ENCODE assay signal across 1 cellular context in the genomic region with DNA sequence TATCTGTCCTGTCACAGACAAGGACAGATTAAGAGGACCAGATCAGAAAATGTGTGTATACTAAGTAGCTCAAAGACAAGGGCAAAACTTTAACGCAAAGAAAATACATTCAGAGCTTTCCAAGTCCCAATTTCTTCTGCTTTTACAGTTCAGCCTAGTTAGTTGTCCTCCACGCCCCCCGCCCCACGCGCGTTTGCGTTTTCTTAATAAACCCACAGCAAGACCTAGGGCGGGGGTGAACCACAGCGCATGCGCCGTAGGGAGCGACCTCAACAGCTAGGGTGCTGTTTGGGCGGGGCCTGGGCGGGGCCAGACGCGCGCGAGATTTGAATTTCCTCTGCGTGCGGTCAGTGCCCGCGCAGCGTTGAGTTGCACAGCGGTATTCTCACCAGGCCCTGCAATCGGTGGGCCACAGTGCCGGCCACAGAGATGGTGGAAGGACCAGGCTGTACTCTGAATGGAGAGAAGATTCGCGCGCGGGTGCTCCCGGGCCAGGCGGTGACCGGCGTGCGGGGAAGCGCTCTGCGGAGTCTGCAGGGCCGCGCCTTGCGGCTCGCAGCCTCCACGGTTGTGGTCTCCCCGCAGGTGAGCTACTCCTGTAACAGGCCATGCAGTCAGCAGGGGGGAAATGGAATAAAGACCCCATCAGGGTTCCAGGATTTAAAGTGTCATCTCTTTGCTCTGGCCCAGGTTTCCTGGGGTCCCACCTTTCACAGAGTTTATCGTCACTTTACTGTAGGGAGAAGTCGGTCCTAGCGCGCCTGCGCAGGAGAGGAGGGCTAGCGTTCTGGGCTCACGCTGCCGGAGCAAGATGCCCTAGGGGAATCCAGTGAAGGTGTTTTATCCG.
A peak's percentile ranks its signal among the peaks of the same experiment; 100 is the strongest.
TF ChIP-seq lines count a peak whose summit lies in the region.

A gene with protein sequence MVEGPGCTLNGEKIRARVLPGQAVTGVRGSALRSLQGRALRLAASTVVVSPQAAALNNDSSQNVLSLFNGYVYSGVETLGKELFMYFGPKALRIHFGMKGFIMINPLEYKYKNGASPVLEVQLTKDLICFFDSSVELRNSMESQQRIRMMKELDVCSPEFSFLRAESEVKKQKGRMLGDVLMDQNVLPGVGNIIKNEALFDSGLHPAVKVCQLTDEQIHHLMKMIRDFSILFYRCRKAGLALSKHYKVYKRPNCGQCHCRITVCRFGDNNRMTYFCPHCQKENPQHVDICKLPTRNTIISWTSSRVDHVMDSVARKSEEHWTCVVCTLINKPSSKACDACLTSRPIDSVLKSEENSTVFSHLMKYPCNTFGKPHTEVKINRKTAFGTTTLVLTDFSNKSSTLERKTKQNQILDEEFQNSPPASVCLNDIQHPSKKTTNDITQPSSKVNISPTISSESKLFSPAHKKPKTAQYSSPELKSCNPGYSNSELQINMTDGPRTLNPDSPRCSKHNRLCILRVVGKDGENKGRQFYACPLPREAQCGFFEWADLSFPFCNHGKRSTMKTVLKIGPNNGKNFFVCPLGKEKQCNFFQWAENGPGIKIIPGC (plus strand): TSS at position 350 of the 847 bp plus-strand sequence. CDS start 80 bp downstream, at position 430.

TF ChIP-seq in HepG2, 621 proteins besides CTCF, POLR2A, EP300 and RAD21 (continued from another document and continues in another):
- peak; percentile 86 for TF ChIP-seq ZMYM4 (CRISPR knock-in tag; IDR thresholded peaks at IDR 0.05)
- peak; percentile 40; the same call in 1 of the 2 replicates for TF ChIP-seq PHF20 (CRISPR knock-in tag; IDR thresholded peaks at IDR 0.05)
- TF ChIP-seq, protein P1, sequence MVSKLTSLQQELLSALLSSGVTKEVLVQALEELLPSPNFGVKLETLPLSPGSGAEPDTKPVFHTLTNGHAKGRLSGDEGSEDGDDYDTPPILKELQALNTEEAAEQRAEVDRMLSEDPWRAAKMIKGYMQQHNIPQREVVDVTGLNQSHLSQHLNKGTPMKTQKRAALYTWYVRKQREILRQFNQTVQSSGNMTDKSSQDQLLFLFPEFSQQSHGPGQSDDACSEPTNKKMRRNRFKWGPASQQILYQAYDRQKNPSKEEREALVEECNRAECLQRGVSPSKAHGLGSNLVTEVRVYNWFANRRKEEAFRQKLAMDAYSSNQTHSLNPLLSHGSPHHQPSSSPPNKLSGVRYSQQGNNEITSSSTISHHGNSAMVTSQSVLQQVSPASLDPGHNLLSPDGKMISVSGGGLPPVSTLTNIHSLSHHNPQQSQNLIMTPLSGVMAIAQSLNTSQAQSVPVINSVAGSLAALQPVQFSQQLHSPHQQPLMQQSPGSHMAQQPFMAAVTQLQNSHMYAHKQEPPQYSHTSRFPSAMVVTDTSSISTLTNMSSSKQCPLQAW (CRISPR knock-in tag; IDR thresholded peaks at IDR 0.05): peak; percentile 39; the same call in 1 of the 2 replicates
- no peak for TF ChIP-seq NR3C1 (CRISPR knock-in tag; IDR thresholded peaks at IDR 0.05)
- no peak for TF ChIP-seq ZNF143 (CRISPR knock-in tag; IDR thresholded peaks at IDR 0.05)
- TF ChIP-seq CENPT (CRISPR knock-in tag; IDR thresholded peaks at IDR 0.05; ENCODE audit: low read depth): no peak
- peak; percentile 63; the same call in 1 of the 2 replicates for TF ChIP-seq SNAI1 (CRISPR knock-in tag; IDR thresholded peaks at IDR 0.05; ENCODE audit: borderline replicate concordance)
- TF ChIP-seq FOXK1 (CRISPR knock-in tag; IDR thresholded peaks at IDR 0.05; ENCODE audit: borderline replicate concordance, low read depth): peak; percentile 62; the same call in 1 of the 2 replicates
- TF ChIP-seq, protein P2, sequence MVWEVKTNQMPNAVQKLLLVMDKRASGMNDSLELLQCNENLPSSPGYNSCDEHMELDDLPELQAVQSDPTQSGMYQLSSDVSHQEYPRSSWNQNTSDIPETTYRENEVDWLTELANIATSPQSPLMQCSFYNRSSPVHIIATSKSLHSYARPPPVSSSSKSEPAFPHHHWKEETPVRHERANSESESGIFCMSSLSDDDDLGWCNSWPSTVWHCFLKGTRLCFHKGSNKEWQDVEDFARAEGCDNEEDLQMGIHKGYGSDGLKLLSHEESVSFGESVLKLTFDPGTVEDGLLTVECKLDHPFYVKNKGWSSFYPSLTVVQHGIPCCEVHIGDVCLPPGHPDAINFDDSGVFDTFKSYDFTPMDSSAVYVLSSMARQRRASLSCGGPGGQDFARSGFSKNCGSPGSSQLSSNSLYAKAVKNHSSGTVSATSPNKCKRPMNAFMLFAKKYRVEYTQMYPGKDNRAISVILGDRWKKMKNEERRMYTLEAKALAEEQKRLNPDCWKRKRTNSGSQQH (CRISPR knock-in tag; IDR thresholded peaks at IDR 0.05; ENCODE audit: low read depth): peak; percentile 97
- TF ChIP-seq ETV5 (CRISPR knock-in tag; IDR thresholded peaks at IDR 0.05; ENCODE audit: borderline replicate concordance): no peak
- TF ChIP-seq SP140L (CRISPR knock-in tag; IDR thresholded peaks at IDR 0.05; ENCODE audit: borderline replicate concordance): 0 out of 2 replicates have a peak, but pooled peaks have one; percentile 5
- peak; percentile 80; the same call in 1 of the 2 replicates for TF ChIP-seq ZNF558 (CRISPR knock-in tag; IDR thresholded peaks at IDR 0.05; ENCODE audit: borderline replicate concordance)
- no peak for TF ChIP-seq ZNF34 (CRISPR knock-in tag; IDR thresholded peaks at IDR 0.05; ENCODE audit: borderline replicate concordance)
- 0 out of 2 replicates have a peak, but pooled peaks have one; percentile 88 for TF ChIP-seq ZNF567 (CRISPR knock-in tag; IDR thresholded peaks at IDR 0.05; ENCODE audit: borderline replicate concordance)
- no peak for TF ChIP-seq ZNF282 (IDR thresholded peaks at IDR 0.05; ENCODE audit: partially characterized antibody)
- TF ChIP-seq REPIN1 (CRISPR knock-in tag; IDR thresholded peaks at IDR 0.05; ENCODE audit: borderline replicate concordance, low read depth): peak; percentile 59; the same call in 1 of the 2 replicates
- TF ChIP-seq ZNF569 (CRISPR knock-in tag; IDR thresholded peaks at IDR 0.05; ENCODE audit: borderline replicate concordance): peak; percentile 58; the same call in 1 of the 2 replicates
- TF ChIP-seq, protein P3, sequence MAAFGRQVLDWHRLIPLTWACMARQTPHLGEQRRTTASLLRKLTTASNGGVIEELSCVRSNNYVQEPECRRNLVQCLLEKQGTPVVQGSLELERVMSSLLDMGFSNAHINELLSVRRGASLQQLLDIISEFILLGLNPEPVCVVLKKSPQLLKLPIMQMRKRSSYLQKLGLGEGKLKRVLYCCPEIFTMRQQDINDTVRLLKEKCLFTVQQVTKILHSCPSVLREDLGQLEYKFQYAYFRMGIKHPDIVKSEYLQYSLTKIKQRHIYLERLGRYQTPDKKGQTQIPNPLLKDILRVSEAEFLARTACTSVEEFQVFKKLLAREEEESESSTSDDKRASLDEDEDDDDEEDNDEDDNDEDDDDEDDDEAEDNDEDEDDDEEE (CRISPR knock-in tag; IDR thresholded peaks at IDR 0.05): 0 out of 2 replicates have a peak, but pooled peaks have one; percentile 38
- TF ChIP-seq, protein P4, sequence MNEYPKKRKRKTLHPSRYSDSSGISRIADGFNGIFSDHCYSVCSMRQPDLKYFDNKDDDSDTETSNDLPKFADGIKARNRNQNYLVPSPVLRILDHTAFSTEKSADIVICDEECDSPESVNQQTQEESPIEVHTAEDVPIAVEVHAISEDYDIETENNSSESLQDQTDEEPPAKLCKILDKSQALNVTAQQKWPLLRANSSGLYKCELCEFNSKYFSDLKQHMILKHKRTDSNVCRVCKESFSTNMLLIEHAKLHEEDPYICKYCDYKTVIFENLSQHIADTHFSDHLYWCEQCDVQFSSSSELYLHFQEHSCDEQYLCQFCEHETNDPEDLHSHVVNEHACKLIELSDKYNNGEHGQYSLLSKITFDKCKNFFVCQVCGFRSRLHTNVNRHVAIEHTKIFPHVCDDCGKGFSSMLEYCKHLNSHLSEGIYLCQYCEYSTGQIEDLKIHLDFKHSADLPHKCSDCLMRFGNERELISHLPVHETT (CRISPR knock-in tag; conservative IDR thresholded peaks at IDR 0.05): 0 out of 2 replicates have a peak, but pooled peaks have one; percentile 58
- TF ChIP-seq SALL1 (CRISPR knock-in tag; IDR thresholded peaks at IDR 0.05): peak; percentile 71
- TF ChIP-seq ZMYM2 (CRISPR knock-in tag; IDR thresholded peaks at IDR 0.05): 0 out of 2 replicates have a peak, but pooled peaks have one; percentile 13
- no peak for TF ChIP-seq ZFP36 (IDR thresholded peaks at IDR 0.05; ENCODE audit: borderline replicate concordance, low read depth, low read length, partially characterized antibody)
- no peak for TF ChIP-seq ZNF775 (CRISPR knock-in tag; IDR thresholded peaks at IDR 0.05; ENCODE audit: borderline replicate concordance)
- TF ChIP-seq, protein P5, sequence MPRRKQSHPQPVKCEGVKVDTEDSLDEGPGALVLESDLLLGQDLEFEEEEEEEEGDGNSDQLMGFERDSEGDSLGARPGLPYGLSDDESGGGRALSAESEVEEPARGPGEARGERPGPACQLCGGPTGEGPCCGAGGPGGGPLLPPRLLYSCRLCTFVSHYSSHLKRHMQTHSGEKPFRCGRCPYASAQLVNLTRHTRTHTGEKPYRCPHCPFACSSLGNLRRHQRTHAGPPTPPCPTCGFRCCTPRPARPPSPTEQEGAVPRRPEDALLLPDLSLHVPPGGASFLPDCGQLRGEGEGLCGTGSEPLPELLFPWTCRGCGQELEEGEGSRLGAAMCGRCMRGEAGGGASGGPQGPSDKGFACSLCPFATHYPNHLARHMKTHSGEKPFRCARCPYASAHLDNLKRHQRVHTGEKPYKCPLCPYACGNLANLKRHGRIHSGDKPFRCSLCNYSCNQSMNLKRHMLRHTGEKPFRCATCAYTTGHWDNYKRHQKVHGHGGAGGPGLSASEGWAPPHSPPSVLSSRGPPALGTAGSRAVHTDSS (CRISPR knock-in tag; conservative IDR thresholded peaks at IDR 0.05): no peak
- no peak for TF ChIP-seq ZEB1 (IDR thresholded peaks at IDR 0.05; ENCODE audit: insufficient replicate concordance, low read depth)
- no peak for TF ChIP-seq ZNF224 (CRISPR knock-in tag; IDR thresholded peaks at IDR 0.05)
- peak; percentile 43; the same call in 1 of the 2 replicates for TF ChIP-seq ZNF160 (CRISPR knock-in tag; IDR thresholded peaks at IDR 0.05)
- TF ChIP-seq ZNF446 (CRISPR knock-in tag; IDR thresholded peaks at IDR 0.05): no peak
- TF ChIP-seq, protein P6, sequence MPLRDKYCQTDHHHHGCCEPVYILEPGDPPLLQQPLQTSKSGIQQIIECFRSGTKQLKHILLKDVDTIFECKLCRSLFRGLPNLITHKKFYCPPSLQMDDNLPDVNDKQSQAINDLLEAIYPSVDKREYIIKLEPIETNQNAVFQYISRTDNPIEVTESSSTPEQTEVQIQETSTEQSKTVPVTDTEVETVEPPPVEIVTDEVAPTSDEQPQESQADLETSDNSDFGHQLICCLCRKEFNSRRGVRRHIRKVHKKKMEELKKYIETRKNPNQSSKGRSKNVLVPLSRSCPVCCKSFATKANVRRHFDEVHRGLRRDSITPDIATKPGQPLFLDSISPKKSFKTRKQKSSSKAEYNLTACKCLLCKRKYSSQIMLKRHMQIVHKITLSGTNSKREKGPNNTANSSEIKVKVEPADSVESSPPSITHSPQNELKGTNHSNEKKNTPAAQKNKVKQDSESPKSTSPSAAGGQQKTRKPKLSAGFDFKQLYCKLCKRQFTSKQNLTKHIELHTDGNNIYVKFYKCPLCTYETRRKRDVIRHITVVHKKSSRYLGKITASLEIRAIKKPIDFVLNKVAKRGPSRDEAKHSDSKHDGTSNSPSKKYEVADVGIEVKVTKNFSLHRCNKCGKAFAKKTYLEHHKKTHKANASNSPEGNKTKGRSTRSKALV (CRISPR knock-in tag; IDR thresholded peaks at IDR 0.05): peak; percentile 44; the same call in 1 of the 2 replicates
- TF ChIP-seq SMAD1 (CRISPR knock-in tag; IDR thresholded peaks at IDR 0.05; ENCODE audit: borderline replicate concordance, low read depth): peak; percentile 86; the same call in 1 of the 2 replicates
- TF ChIP-seq ZNF598 (CRISPR knock-in tag; IDR thresholded peaks at IDR 0.05; ENCODE audit: borderline replicate concordance): peak; percentile 73
- TF ChIP-seq, protein P7, sequence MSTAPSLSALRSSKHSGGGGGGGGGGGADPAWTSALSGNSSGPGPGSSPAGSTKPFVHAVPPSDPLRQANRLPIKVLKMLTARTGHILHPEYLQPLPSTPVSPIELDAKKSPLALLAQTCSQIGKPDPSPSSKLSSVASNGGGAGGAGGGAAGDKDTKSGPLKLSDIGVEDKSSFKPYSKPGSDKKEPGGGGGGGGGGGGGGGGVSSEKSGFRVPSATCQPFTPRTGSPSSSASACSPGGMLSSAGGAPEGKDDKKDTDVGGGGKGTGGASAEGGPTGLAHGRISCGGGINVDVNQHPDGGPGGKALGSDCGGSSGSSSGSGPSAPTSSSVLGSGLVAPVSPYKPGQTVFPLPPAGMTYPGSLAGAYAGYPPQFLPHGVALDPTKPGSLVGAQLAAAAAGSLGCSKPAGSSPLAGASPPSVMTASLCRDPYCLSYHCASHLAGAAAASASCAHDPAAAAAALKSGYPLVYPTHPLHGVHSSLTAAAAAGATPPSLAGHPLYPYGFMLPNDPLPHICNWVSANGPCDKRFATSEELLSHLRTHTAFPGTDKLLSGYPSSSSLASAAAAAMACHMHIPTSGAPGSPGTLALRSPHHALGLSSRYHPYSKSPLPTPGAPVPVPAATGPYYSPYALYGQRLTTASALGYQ (CRISPR knock-in tag; IDR thresholded peaks at IDR 0.05): 0 out of 2 replicates have a peak, but pooled peaks have one; percentile 22
- peak; percentile 94 for TF ChIP-seq ZFX (CRISPR knock-in tag; IDR thresholded peaks at IDR 0.05; ENCODE audit: low read depth)
- 0 out of 2 replicates have a peak, but pooled peaks have one; percentile 26 for TF ChIP-seq FOXJ3 (CRISPR knock-in tag; IDR thresholded peaks at IDR 0.05; ENCODE audit: borderline replicate concordance)
- TF ChIP-seq NR2F6 (IDR thresholded peaks at IDR 0.05): no peak
- 0 out of 2 replicates have a peak, but pooled peaks have one; percentile 26 for TF ChIP-seq NR2F6 (CRISPR knock-in tag; IDR thresholded peaks at IDR 0.05)
- TF ChIP-seq SATB2 (CRISPR knock-in tag; IDR thresholded peaks at IDR 0.05): 0 out of 2 replicates have a peak, but pooled peaks have one; percentile 35
- TF ChIP-seq ARHGAP35 (CRISPR knock-in tag; IDR thresholded peaks at IDR 0.05; ENCODE audit: borderline replicate concordance): peak; percentile 76; the same call in 1 of the 2 replicates
- TF ChIP-seq DNMT1 (CRISPR knock-in tag; IDR thresholded peaks at IDR 0.05): 0 out of 2 replicates have a peak, but pooled peaks have one; percentile 74
- no peak for TF ChIP-seq ZNF251 (CRISPR knock-in tag; IDR thresholded peaks at IDR 0.05)
- no peak for TF ChIP-seq CBX2 (IDR thresholded peaks at IDR 0.05; ENCODE audit: low read depth, low read length)
- no peak for TF ChIP-seq CBX2 (CRISPR knock-in tag; IDR thresholded peaks at IDR 0.05; ENCODE audit: low read depth)
- peak; percentile 65; the same call in 1 of the 2 replicates for TF ChIP-seq CBFB (CRISPR knock-in tag; IDR thresholded peaks at IDR 0.05)
- TF ChIP-seq ZNF138 (CRISPR knock-in tag; IDR thresholded peaks at IDR 0.05; ENCODE audit: low read depth): no peak
- TF ChIP-seq IKZF4 (CRISPR knock-in tag; IDR thresholded peaks at IDR 0.05; ENCODE audit: borderline replicate concordance, low read depth, not compliant biosample characterization): no peak
- TF ChIP-seq CEBPB (IDR thresholded peaks at IDR 0.05; ENCODE audit: borderline replicate concordance, low read depth, low read length): no peak
- TF ChIP-seq SIX4 (CRISPR knock-in tag; IDR thresholded peaks at IDR 0.05): no peak
- no peak for TF ChIP-seq ZSCAN29 (CRISPR knock-in tag; conservative IDR thresholded peaks at IDR 0.05)
- TF ChIP-seq HNF4G (IDR thresholded peaks at IDR 0.05; ENCODE audit: borderline replicate concordance, low read depth, low read length): no peak
- TF ChIP-seq HNF4G (CRISPR knock-in tag; IDR thresholded peaks at IDR 0.05; ENCODE audit: borderline replicate concordance, low read depth): 0 out of 2 replicates have a peak, but pooled peaks have one; percentile 30
